In the genomic region with DNA sequence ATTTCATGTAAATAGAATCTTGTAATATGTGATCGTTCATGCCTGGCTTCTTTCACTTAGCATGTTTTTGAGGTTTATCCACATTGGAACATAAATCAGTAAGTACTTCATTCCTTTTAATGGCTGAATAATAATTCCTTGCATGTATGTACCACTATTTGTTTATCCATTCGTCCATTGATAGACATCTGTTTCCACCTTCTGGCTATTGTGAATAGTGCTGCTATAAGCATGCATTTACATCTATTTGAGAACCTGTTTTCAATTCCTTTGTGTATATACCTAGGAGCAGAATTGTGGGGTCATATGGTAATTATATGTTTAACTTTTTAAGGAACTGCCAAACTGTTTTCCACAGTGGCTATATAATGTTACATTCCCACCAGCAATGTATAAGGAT, we compare ENCODE assay signal across 1 cellular context.
TF ChIP-seq lines count a peak whose summit lies in the region.

No MANE protein-coding gene starts in this region.

TF ChIP-seq in IMR-90, 13 proteins besides CTCF, POLR2A, EP300 and RAD21:
- TF ChIP-seq CEBPB (IDR thresholded peaks at IDR 0.05; ENCODE audit: low read depth, low read length): no peak
- TF ChIP-seq FOS (IDR thresholded peaks at IDR 0.05; ENCODE audit: low read depth, low read length): no peak
- TF ChIP-seq MXI1 (IDR thresholded peaks at IDR 0.05; ENCODE audit: borderline replicate concordance, low read depth, low read length): no peak
- TF ChIP-seq RCOR1 (IDR thresholded peaks at IDR 0.05; ENCODE audit: insufficient replicate concordance, low read length): no peak
- TF ChIP-seq MAZ (IDR thresholded peaks at IDR 0.05; ENCODE audit: borderline replicate concordance, low read depth, low read length): no peak
- no peak for TF ChIP-seq NFE2L2 (IDR thresholded peaks at IDR 0.05; ENCODE audit: low read depth, low read length)
- no peak for TF ChIP-seq SMC3 (IDR thresholded peaks at IDR 0.05; ENCODE audit: low read depth, low read length)
- TF ChIP-seq CHD1 (IDR thresholded peaks at IDR 0.05; ENCODE audit: low read depth, low read length): no peak
- TF ChIP-seq, protein P1, sequence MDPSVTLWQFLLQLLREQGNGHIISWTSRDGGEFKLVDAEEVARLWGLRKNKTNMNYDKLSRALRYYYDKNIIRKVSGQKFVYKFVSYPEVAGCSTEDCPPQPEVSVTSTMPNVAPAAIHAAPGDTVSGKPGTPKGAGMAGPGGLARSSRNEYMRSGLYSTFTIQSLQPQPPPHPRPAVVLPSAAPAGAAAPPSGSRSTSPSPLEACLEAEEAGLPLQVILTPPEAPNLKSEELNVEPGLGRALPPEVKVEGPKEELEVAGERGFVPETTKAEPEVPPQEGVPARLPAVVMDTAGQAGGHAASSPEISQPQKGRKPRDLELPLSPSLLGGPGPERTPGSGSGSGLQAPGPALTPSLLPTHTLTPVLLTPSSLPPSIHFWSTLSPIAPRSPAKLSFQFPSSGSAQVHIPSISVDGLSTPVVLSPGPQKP (IDR thresholded peaks at IDR 0.05; ENCODE audit: borderline replicate concordance, low read depth, low read length): no peak
- TF ChIP-seq BHLHE40 (IDR thresholded peaks at IDR 0.05; ENCODE audit: low read depth, low read length): no peak
- TF ChIP-seq MAFK (IDR thresholded peaks at IDR 0.05; ENCODE audit: low read depth, low read length): no peak
- TF ChIP-seq RFX5 (IDR thresholded peaks at IDR 0.05; ENCODE audit: low read depth, low read length): no peak
- TF ChIP-seq, protein P2, sequence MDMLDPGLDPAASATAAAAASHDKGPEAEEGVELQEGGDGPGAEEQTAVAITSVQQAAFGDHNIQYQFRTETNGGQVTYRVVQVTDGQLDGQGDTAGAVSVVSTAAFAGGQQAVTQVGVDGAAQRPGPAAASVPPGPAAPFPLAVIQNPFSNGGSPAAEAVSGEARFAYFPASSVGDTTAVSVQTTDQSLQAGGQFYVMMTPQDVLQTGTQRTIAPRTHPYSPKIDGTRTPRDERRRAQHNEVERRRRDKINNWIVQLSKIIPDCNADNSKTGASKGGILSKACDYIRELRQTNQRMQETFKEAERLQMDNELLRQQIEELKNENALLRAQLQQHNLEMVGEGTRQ (IDR thresholded peaks at IDR 0.05; ENCODE audit: low read depth, low read length): no peak
TF ChIP-seq in IMR-90: peak in this region for 0.
